ENCODE assay signal across 5 cellular contexts in genomic region chr12:1731688-1732078, GRCh38. TPM values are rescaled to one million over a fixed set of nuclear protein-coding genes. Genes with fewer than 3 reads are reported as not detected.
DNase-seq lines count a peak whose midpoint lies in the region; ATAC-seq and TF ChIP-seq lines count a peak whose summit lies in the region.
"Not testable (repeated sequence)": the region's sequence is repeated elsewhere in the genome, so short reads cannot be mapped to it uniquely, and the experiment has no call there.

No MANE protein-coding gene starts in this region.

- in situ Hi-C loops in transverse colon (cut with MboI; ENCODE audit: low pct_ligation_motif_present in 1 of 4, low pct_unique_long_range_greater_than_20kb in 1 of 4, low sequenced_read_pairs in 3 of 4): not testable (repeated sequence)

- not testable (repeated sequence) for H3K27me3 Mint-ChIP-seq in nephron progenitor cell (ENCODE audit: low read depth, poor library complexity)

- not testable (repeated sequence) for H3K9me3 ChIP-seq in transverse colon

- peak overlapping the region; percentile 51 for H3K27ac ChIP-seq in VCaP
- H3K27ac ChIP-seq in substantia nigra (ENCODE audit: low read depth, low read length, poor library complexity, severe bottlenecking): peak overlapping the region; percentile 26
- peak overlapping the region; percentile 1 to 65 (median 32) for H3K27ac ChIP-seq in transverse colon

- H3K36me3 Mint-ChIP-seq in nephron progenitor cell (ENCODE audit: low read depth): peaks cover 86% of the 10 kb centered on the region

- H3K4me3 ChIP-seq in transverse colon: not testable (repeated sequence)

- ATAC-seq in left colon: peak; percentile 25

- TF ChIP-seq CTCF in VCaP (conservative IDR thresholded peaks at IDR 0.05); nephron progenitor cell (IDR thresholded peaks at IDR 0.05); transverse colon (IDR thresholded peaks at IDR 0.05): not testable (repeated sequence)

- H3K36me3 ChIP-seq in transverse colon: not testable (repeated sequence)

- peak overlapping the region; percentile 89 for H3K27ac Mint-ChIP-seq in nephron progenitor cell

- WGBS in transverse colon (ENCODE audit: low coverage in 1 of 2), 2 donors: 73 to 91% methylated on average over 10 of the region's 10 CpGs

- H3K4me1 Mint-ChIP-seq in nephron progenitor cell: peaks cover 16% of the 10 kb centered on the region

- not testable (repeated sequence) for DNase-seq in left colon, nephron progenitor cell, transverse colon
- peak in 1 of 49 donors; percentile 6 for DNase-seq in substantia nigra (lab: John Stamatoyannopoulos, UW)

- intact Hi-C loops in left colon (cut with DNase I, micrococcal nuclease); transverse colon (cut with DNase I; ENCODE audit: low total_unique reads): not testable (repeated sequence)

- TF ChIP-seq EP300 in transverse colon (IDR thresholded peaks at IDR 0.05; ENCODE audit: low read depth): not testable (repeated sequence)

- not testable (repeated sequence) for H3K27me3 ChIP-seq in transverse colon

- peaks cover 54% of the 10 kb centered on the region for H3K9me3 Mint-ChIP-seq in nephron progenitor cell

- TF ChIP-seq POLR2A in transverse colon (IDR thresholded peaks at IDR 0.05): not testable (repeated sequence)

- H3K4me1 ChIP-seq in transverse colon: peaks cover 9 to 30% (median 18%) of the 10 kb centered on the region in 4 donors

- H3K4me3 Mint-ChIP-seq in nephron progenitor cell: not testable (repeated sequence)

RNA-seq across cellular contexts. Expression of gene ADIPOR2, which starts 40.8 kb away (rescaled TPM):
- 100 to 1,000 TPM; 100 to 111 TPM for total RNA-seq in left colon
- total RNA-seq in transverse colon: 10 to 100 TPM; 27.9 to 74.2 (median 52.1) TPM
